ENCODE assay signal across 14 cellular contexts in genomic region chr3:102233881-102234280, GRCh38.
DNase-seq lines count a peak whose midpoint lies in the region; ATAC-seq and TF ChIP-seq lines count a peak whose summit lies in the region.
"Had no signal": no experiment of that assay in that cellular context is flagged by ENCODE, and none has a peak within 500 bp of the region (broad histone marks: within the 10 kb centered on the region; RNA-seq: fewer than 3 reads in every experiment).

No MANE protein-coding gene starts in this region.

- ATAC-seq in GM19467 (IDR thresholded peaks at IDR 0.05; ENCODE audit: unreplicated experiment) = peak; percentile 95
- peak; percentile 87 for ATAC-seq in HG02973 (IDR thresholded peaks at IDR 0.05; ENCODE audit: unreplicated experiment)
- no peak for ATAC-seq in body of pancreas
- ATAC-seq: gastroesophageal sphincter had no signal

- H3K27me3 ChIP-seq in body of pancreas = no peaks in the 10 kb centered on the region
- H3K27me3 ChIP-seq: BE2C, gastroesophageal sphincter, suprapubic skin had no signal

- H3K4me1 ChIP-seq in body of pancreas = no peaks in the 10 kb centered on the region
- H3K4me1 ChIP-seq: BE2C had no signal

- H3K4me1 Mint-ChIP-seq in activated naive CD4-positive, alpha-beta T cell treated with anti-CD3 and anti-CD28 coated beads, Interleukin-2, amount 10 ng/mL, durations not matched to agents 7 days and 5 days = peaks cover 11% of the 10 kb centered on the region

- peak; percentile 31 for DNase-seq in GM12864 (ENCODE audit: low read depth)
- DNase-seq in NAMALWA (ENCODE audit: low spot score) = peak; percentile 81
- DNase-seq in hepatic stellate cell (ENCODE audit: low spot score) = no peak
- no peak for DNase-seq in activated naive CD4-positive, alpha-beta T cell treated with anti-CD3 and anti-CD28 coated beads, Interleukin-2, amount 10 ng/mL, durations not matched to agents 7 days and 5 days
- DNase-seq in D341Med (ENCODE audit: low spot score) = no peak
- no peak for DNase-seq in body of pancreas
- DNase-seq: BE2C; caudate nucleus; NCI-H1694 treated with DMSO at 0.1 percent for 48 hours; stimulated activated CD4-positive, alpha-beta T cell treated with anti-CD3 and anti-CD28 coated beads, Interleukin-15, amount 100 ng/mL, for 24 hours had no signal

- no peak overlapping the region for H3K4me3 ChIP-seq in GM12864 (ENCODE audit: low read depth, low read length)
- H3K4me3 ChIP-seq in body of pancreas = no peak overlapping the region
- H3K4me3 ChIP-seq: gastroesophageal sphincter, suprapubic skin had no signal

- H3K36me3 ChIP-seq in body of pancreas (replicated peaks in 1 of 2; ENCODE audit: insufficient read depth in 1 of 2, low read depth in 2 of 2) = no peaks in the 10 kb centered on the region
- H3K36me3 ChIP-seq: BE2C, gastroesophageal sphincter, suprapubic skin had no signal

- TF ChIP-seq CTCF in GM12864 (IDR thresholded peaks at IDR 0.05; ENCODE audit: low read depth, low read length, missing control alignments) (no peak), body of pancreas (IDR thresholded peaks at IDR 0.05) (no peak)

- H3K27me3 Mint-ChIP-seq in activated naive CD4-positive, alpha-beta T cell treated with anti-CD3 and anti-CD28 coated beads, Interleukin-2, amount 10 ng/mL, durations not matched to agents 7 days and 5 days = peaks cover 4% of the 10 kb centered on the region

- WGBS in body of pancreas, 2 donors = 74 to 88% methylated on average over 1 of the region's 1 CpG

- no peaks in the 10 kb centered on the region for H3K9me3 ChIP-seq in body of pancreas
- H3K9me3 ChIP-seq: BE2C, gastroesophageal sphincter, suprapubic skin had no signal

- CTCF ChIA-PET in activated naive CD4-positive, alpha-beta T cell treated with anti-CD3 and anti-CD28 coated beads, Interleukin-2, amount 10 ng/mL, durations not matched to agents 7 days and 5 days (lab: Charles Lee) = no interaction called here

- no peak for TF ChIP-seq POLR2A in body of pancreas (IDR thresholded peaks at IDR 0.05)

- H3K36me3 Mint-ChIP-seq in activated naive CD4-positive, alpha-beta T cell treated with anti-CD3 and anti-CD28 coated beads, Interleukin-2, amount 10 ng/mL, durations not matched to agents 7 days and 5 days = no peaks in the 10 kb centered on the region

- H3K27ac Mint-ChIP-seq in activated naive CD4-positive, alpha-beta T cell treated with anti-CD3 and anti-CD28 coated beads, Interleukin-2, amount 10 ng/mL, durations not matched to agents 7 days and 5 days = no peak overlapping the region

- no peak overlapping the region for H3K4me3 Mint-ChIP-seq in activated naive CD4-positive, alpha-beta T cell treated with anti-CD3 and anti-CD28 coated beads, Interleukin-2, amount 10 ng/mL, durations not matched to agents 7 days and 5 days

- H3K9me3 Mint-ChIP-seq in activated naive CD4-positive, alpha-beta T cell treated with anti-CD3 and anti-CD28 coated beads, Interleukin-2, amount 10 ng/mL, durations not matched to agents 7 days and 5 days = no peaks in the 10 kb centered on the region

- no peak overlapping the region for H3K27ac ChIP-seq in body of pancreas
- H3K27ac ChIP-seq: gastroesophageal sphincter, suprapubic skin had no signal

- intact Hi-C loops in body of pancreas (cut with DNase I) = loop anchor here (5.0 kb wide), 1 partner anchor 303 kb away; no protein-coding TSS in a partner anchor

Comparison
In these comparisons a context has a peak if more than half of its experiments do, and no peak if none do; other contexts are left out.
1. DNase-seq: peak in GM12864 (single experiment) and NAMALWA (single experiment); none in hepatic stellate cell (single experiment), activated naive CD4-positive, alpha-beta T cell treated with anti-CD3 and anti-CD28 coated beads, Interleukin-2, amount 10 ng/mL, durations not matched to agents 7 days and 5 days (single experiment), D341Med (single experiment) and body of pancreas (0 of 4).